In the genomic region with DNA sequence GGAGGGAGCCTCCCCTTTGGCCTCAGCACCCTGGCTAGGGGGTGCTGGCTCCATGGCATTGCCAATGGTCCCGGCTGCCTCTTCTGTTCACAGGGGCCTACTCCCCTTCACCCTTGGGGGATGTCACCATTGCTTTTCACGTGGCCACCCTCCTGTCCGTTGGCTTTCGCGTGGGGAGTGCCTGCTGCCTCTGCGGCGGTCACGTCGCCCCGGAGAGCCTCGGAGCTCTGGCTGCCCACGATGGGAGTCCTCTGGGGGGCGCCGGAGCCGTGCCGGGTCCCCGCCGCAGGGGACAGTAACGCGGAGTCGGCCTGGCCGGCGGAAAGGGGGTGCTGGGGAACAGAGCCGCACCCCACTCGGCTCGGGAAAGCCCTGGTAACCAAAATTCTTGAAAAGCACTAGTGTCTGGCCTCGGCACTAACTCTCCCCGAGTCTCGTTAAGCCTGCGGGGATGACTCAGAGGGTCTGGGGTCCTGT, we compare ENCODE assay signal across 8 cellular contexts. TPM values are rescaled to one million over a fixed set of nuclear protein-coding genes. Genes with fewer than 3 reads are reported as not detected.
A peak's percentile ranks its signal among the peaks of the same experiment; 100 is the strongest.
DNase-seq lines count a peak whose midpoint lies in the region; ATAC-seq and TF ChIP-seq lines count a peak whose summit lies in the region.

No MANE protein-coding gene starts in this region.

- TF ChIP-seq CTCF in OCI-LY3 (IDR thresholded peaks at IDR 0.05; ENCODE audit: low read depth, low read length) (peak; percentile 35), hepatocyte (IDR thresholded peaks at IDR 0.05; ENCODE audit: poor library complexity) (peak; percentile 39), gastrocnemius medialis (IDR thresholded peaks at IDR 0.05 in 4 of 5, conservative IDR thresholded peaks at IDR 0.05 in 1 of 5) (peak in 3 of 5 experiments; percentile 14 to 50 (median 19))

- H3K9ac ChIP-seq in OCI-LY3 (ENCODE audit: low read length) (peak overlapping the region; percentile 95), adipocyte (ENCODE audit: low read length) (peak overlapping the region; percentile 96)

- WGBS in hepatocyte (ENCODE audit: low lambda C conversion rate, missing lambda C conversion rate), result 5% methylated on average over 30 of the region's 30 CpGs

- H3K27me3 ChIP-seq in OCI-LY3 (ENCODE audit: low read depth, low read length) (no peaks in the 10 kb centered on the region), adipocyte (replicated peaks; ENCODE audit: control insufficient read depth, insufficient read depth, low read length) (no peaks in the 10 kb centered on the region), hepatocyte (no peaks in the 10 kb centered on the region), gastrocnemius medialis (no peaks in the 10 kb centered on the region)

- no peaks in the 10 kb centered on the region for H3K9me2 ChIP-seq in hepatocyte (replicated peaks; ENCODE audit: insufficient read depth)

- H3K79me2 ChIP-seq in OCI-LY3 (ENCODE audit: low read length) (no peaks in the 10 kb centered on the region), hepatocyte (peaks cover 5% of the 10 kb centered on the region)

- H2AFZ ChIP-seq in OCI-LY3 (ENCODE audit: low read depth, low read length) (peak overlapping the region; percentile 97), hepatocyte (peak overlapping the region; percentile 94)

- peaks cover 5% of the 10 kb centered on the region; the same call in 1 of the 2 replicates for H3K4me1 ChIP-seq in OCI-LY3 (ENCODE audit: low read length)
- peaks cover 25% of the 10 kb centered on the region for H3K4me1 ChIP-seq in adipocyte (ENCODE audit: control insufficient read depth, insufficient read depth, low read length)
- H3K4me1 ChIP-seq in hepatocyte (ENCODE audit: insufficient read depth), result peaks cover 3% of the 10 kb centered on the region
- peaks cover 8 to 9% of the 10 kb centered on the region in 2 donors for H3K4me1 ChIP-seq in gastrocnemius medialis

- H3K4me2 ChIP-seq in OCI-LY3 (ENCODE audit: low read length) (peak overlapping the region; percentile 95), hepatocyte (peak overlapping the region; percentile 96)

- H4K20me1 ChIP-seq in OCI-LY3 (ENCODE audit: insufficient read depth, low read length) (no peaks in the 10 kb centered on the region), hepatocyte (ENCODE audit: insufficient read depth, poor library complexity, severe bottlenecking) (no peaks in the 10 kb centered on the region)

- in situ Hi-C loops in gastrocnemius medialis (cut with MboI; ENCODE audit: low sequenced_read_pairs in 4 of 4), result loop anchor here in 3 of 4 donors (10.0 to 25.0 kb wide), 2 partner anchors 289 to 359 kb away; partner anchors contain the start of gene CCDC28A (in 1 of the 3)

- no peak for TF ChIP-seq POLR2A in gastrocnemius medialis (IDR thresholded peaks at IDR 0.05)

- H3K9me3 ChIP-seq in OCI-LY3 (ENCODE audit: insufficient read depth, low read length) (no peaks in the 10 kb centered on the region), adipocyte (ENCODE audit: control insufficient read depth, low read length) (no peaks in the 10 kb centered on the region), hepatocyte (ENCODE audit: low read depth) (no peaks in the 10 kb centered on the region), gastrocnemius medialis (no peaks in the 10 kb centered on the region)

- peak; percentile 8 for ATAC-seq in HG02884 (IDR thresholded peaks at IDR 0.05; ENCODE audit: unreplicated experiment)
- ATAC-seq in gastrocnemius medialis, result peak; percentile 31 to 38

- intact Hi-C loops in gastrocnemius medialis (cut with DNase I; ENCODE audit: low total_unique reads), result loop anchor here (5.0 to 10.0 kb wide), 2 partner anchors 371 to 536 kb away; partner anchors contain the start of genes CCDC28A and TNFAIP3

- H3K36me3 ChIP-seq in OCI-LY3 (replicated peaks; ENCODE audit: low read depth, low read length) (peaks cover 12% of the 10 kb centered on the region), adipocyte (ENCODE audit: control insufficient read depth, insufficient read depth, low read length, severe bottlenecking) (peaks cover 24% of the 10 kb centered on the region), hepatocyte (replicated peaks; ENCODE audit: insufficient read depth, low read depth) (no peaks in the 10 kb centered on the region), gastrocnemius medialis (peaks cover 0 to 28% of the 10 kb centered on the region in 2 donors)

- DNase-seq in NCI-H748 (lab: John Stamatoyannopoulos, UW; ENCODE audit: unreplicated experiment) (peak; percentile 62), NCI-H748 treated with DMSO at 0.1 percent for 48 hours (lab: John Stamatoyannopoulos, UW) (no peak), adipocyte (ENCODE audit: low read depth) (peak; percentile 54), hepatocyte (ENCODE audit: low spot score) (peak; percentile 69), gastrocnemius medialis (peak; percentile 8 to 19), mesenteric fat pad (ENCODE audit: low spot score) (no peak)

- H3K4me3 ChIP-seq in OCI-LY3 (ENCODE audit: low read length) (peak overlapping the region; percentile 97), adipocyte (ENCODE audit: low read length) (peak overlapping the region; percentile 94), hepatocyte (peak overlapping the region; percentile 84), gastrocnemius medialis (peak overlapping the region; percentile 65 to 92 (median 84))

- H3K27ac ChIP-seq in OCI-LY3 (ENCODE audit: low read length) (peak overlapping the region; percentile 53), hepatocyte (peak overlapping the region; percentile 97), gastrocnemius medialis (peak overlapping the region; percentile 92 to 97 (median 94))

RNA-seq across cellular contexts. Expression of gene HEBP2, which starts 0.7 kb away (rescaled TPM):
- 12.2 and 21.6 TPM in 2 replicates for total RNA-seq in hepatocyte
- 79.0 and 81.3 TPM in 2 replicates for polyA plus RNA-seq in hepatocyte
- 10 to 100 TPM; 60.3 to 81.5 (median 74.8) TPM for total RNA-seq in gastrocnemius medialis
- total RNA-seq in mesenteric fat pad, result 378 TPM

RNA-seq across cellular contexts. Expression of gene SMIM28, which starts 25.7 kb away (rescaled TPM):
- total RNA-seq in hepatocyte (not detected in 2 replicates), gastrocnemius medialis (not detected), mesenteric fat pad (not detected)
- not detected in 2 replicates for polyA plus RNA-seq in hepatocyte

Comparison
In these comparisons a context has a peak if more than half of its experiments do, and no peak if none do; other contexts are left out.
1. DNase-seq: peak in NCI-H748 (single experiment), adipocyte (single experiment), hepatocyte (single experiment) and gastrocnemius medialis (2 of 2); none in NCI-H748 treated with DMSO at 0.1 percent for 48 hours (single experiment) and mesenteric fat pad (single experiment).
2. Peak in every context shown above with its lines, with median percentiles within 50 percentile points of each other: H3K27ac ChIP-seq, H3K4me3 ChIP-seq and CTCF ChIP-seq.